In the genomic region with DNA sequence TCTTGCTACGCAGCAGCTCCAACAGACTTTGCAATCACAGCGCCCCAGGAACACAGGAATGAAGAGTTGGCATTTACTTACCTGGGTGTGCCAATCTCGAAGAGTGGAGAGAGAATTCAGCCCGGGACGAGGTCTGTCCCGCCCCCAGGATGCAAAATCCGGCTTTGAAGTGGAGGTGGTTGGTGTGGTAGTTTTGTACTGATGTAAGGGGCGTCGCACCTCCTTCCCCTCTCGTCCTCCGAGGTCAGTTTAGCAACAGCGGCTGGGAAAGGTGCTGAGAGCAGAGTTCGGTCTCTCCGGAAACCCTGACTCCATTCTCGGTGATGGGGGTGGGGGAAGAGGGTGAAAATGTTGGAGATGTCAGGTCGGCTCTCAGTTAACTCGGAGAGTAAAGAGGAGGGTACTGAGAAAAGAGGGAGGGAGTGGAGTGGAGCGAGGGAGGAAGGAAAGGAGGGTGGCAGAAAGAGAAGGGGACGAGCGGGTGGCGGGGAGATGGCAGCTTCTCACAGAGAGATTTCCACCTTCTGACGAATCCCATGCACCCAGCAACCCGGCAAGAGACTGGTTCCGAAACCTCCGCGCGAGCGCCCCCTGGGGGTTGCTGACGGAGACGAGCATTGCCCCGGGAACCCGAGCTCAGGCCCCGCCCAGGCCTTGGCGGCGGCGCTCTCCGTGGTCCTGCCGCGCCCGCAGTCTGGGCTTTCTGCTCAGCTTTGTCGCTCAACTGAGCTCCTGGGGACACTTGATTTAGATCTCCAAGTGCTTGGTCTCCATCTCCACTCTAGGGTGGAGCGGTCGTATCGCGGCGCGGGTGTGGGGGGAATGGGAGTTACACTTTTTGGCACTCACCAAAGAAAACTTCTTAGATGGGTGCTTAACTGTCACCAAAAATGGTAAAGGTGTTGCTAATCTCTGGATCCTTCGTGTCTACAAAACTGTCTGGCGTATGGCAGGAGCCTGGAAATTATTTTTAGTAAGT, we compare ENCODE assay signal across 8 cellular contexts. TPM values are rescaled to one million over a fixed set of nuclear protein-coding genes. Genes with fewer than 3 reads are reported as not detected.
DNase-seq lines count a peak whose midpoint lies in the region; ATAC-seq and TF ChIP-seq lines count a peak whose summit lies in the region.

CPNE4 (minus strand) TSS at position 529 of the 979 bp plus-strand sequence.

- peaks cover 18% of the 10 kb centered on the region for H3K4me1 Mint-ChIP-seq in dendritic cell treated with granulocyte-macrophage colony-stimulating factor and Interleukin-4, amounts not matched to agents 40 ng/mL and 50 ng/mL, for 4 days (ENCODE audit: low read depth)

- H3K9me3 ChIP-seq in left lung: no peaks in the 10 kb centered on the region

- H3K36me3 Mint-ChIP-seq in dendritic cell treated with granulocyte-macrophage colony-stimulating factor and Interleukin-4, amounts not matched to agents 40 ng/mL and 50 ng/mL, for 4 days (ENCODE audit: low read depth): no peaks in the 10 kb centered on the region

- intact Hi-C loops in dendritic cell treated with granulocyte-macrophage colony-stimulating factor and Interleukin-4, amounts not matched to agents 40 ng/mL and 50 ng/mL, for 4 days (cut with micrococcal nuclease): loop anchor here (10.0 kb wide), 1 partner anchor 360 kb away; no protein-coding TSS in a partner anchor
- intact Hi-C loops in left lung (cut with DNase I): no loop called here

- peak; percentile 80 for ATAC-seq in GM18907 (IDR thresholded peaks at IDR 0.05; ENCODE audit: unreplicated experiment)
- ATAC-seq in HG03439 (IDR thresholded peaks at IDR 0.05; ENCODE audit: unreplicated experiment): peak; percentile 63
- peak; percentile 99 for ATAC-seq in left lung

- peaks cover 51% of the 10 kb centered on the region for H3K27me3 Mint-ChIP-seq in dendritic cell treated with granulocyte-macrophage colony-stimulating factor and Interleukin-4, amounts not matched to agents 40 ng/mL and 50 ng/mL, for 4 days

- H3K4me3 ChIP-seq in AG04449 (ENCODE audit: low read depth, low read length) (peak within 1 kb of the TSS; percentile 36), left lung (peak within 1 kb of the TSS in 1 of 2 donors; percentile 6)

- H3K36me3 ChIP-seq in left lung: peaks cover 0 to 3% of the 10 kb centered on the region in 2 donors

- H3K27ac ChIP-seq in left lung: no peak within 1 kb of the TSS

- peaks cover 0 to 4% of the 10 kb centered on the region in 2 donors for H3K4me1 ChIP-seq in left lung

- peak within 1 kb of the TSS; percentile 5 for H3K4me3 Mint-ChIP-seq in dendritic cell treated with granulocyte-macrophage colony-stimulating factor and Interleukin-4, amounts not matched to agents 40 ng/mL and 50 ng/mL, for 4 days

- peaks cover 39 to 85% of the 10 kb centered on the region in 2 donors for H3K27me3 ChIP-seq in left lung

- DNase-seq in AG04449 (ENCODE audit: low read depth, low spot score) (no peak), NCI-H446 treated with DMSO at 0.1 percent for 48 hours (lab: John Stamatoyannopoulos, UW) (peak; percentile 60), left lung (peak; percentile 72 to 94)
- DNase-seq in activated CD4-positive, alpha-beta T cell treated with anti-CD3 and anti-CD28 coated beads for 4 hours: peak; percentile 16 to 36
- DNase-seq in stimulated activated CD4-positive, alpha-beta T cell treated with anti-CD3 and anti-CD28 coated beads, Interleukin-2, amount 100 ng/mL, for 48 hours: peak; percentile 76 to 80

- POLR2A ChIA-PET in AG04449 (lab: Yijun Ruan, JAX): no interaction called here

- no peak within 1 kb of the TSS for H3K27ac Mint-ChIP-seq in dendritic cell treated with granulocyte-macrophage colony-stimulating factor and Interleukin-4, amounts not matched to agents 40 ng/mL and 50 ng/mL, for 4 days

- TF ChIP-seq CTCF in AG04449 (IDR thresholded peaks at IDR 0.05; ENCODE audit: insufficient read depth, low read length, missing control alignments) (peak; percentile 97), left lung (IDR thresholded peaks at IDR 0.05) (peak; percentile 54 to 64)

- CTCF ChIA-PET in AG04449 (lab: Yijun Ruan, JAX): interaction anchor here (0.6 to 10.0 kb wide), 42 partner anchors 8 to 1002 kb away, joined by 3 to 454 read pairs (median 4); no protein-coding TSS in a partner anchor

- no peaks in the 10 kb centered on the region for H3K9me3 Mint-ChIP-seq in dendritic cell treated with granulocyte-macrophage colony-stimulating factor and Interleukin-4, amounts not matched to agents 40 ng/mL and 50 ng/mL, for 4 days

RNA-seq across cellular contexts. Expression of gene CPNE4, which starts in this region (rescaled TPM):
- total RNA-seq in left lung: 1 to 10 TPM in 1 of 2 donors, under 1 TPM in 1; 0.52 to 1.9 TPM
